In genomic region chr11:75399344-75400109, GRCh38 we compare ENCODE assay signal across 8 cellular contexts. TPM values are rescaled to one million over a fixed set of nuclear protein-coding genes. Genes with fewer than 3 reads are reported as not detected.
DNase-seq lines count a peak whose midpoint lies in the region; ATAC-seq and TF ChIP-seq lines count a peak whose summit lies in the region.

RPS3 (plus strand) TSS chr11:75399518; CDS start chr11:75399548, 30 bp downstream.

- POLR2A ChIA-PET in CD4-positive, alpha-beta memory T cell (lab: Charles Lee; ENCODE audit: partially characterized antibody) = interaction anchor here (0.6 to 6.2 kb wide), 24 partner anchors 9 to 451 kb away, joined by 3 to 39 read pairs (median 4); partner anchors contain the start of genes ARRB1, GDPD5, NEU3 and SERPINH1
- POLR2A ChIA-PET in activated CD8-positive, alpha-beta T cell treated with anti-CD3 and anti-CD28 coated beads for 36 hours (lab: Charles Lee) = interaction anchor here (0.8 to 3.5 kb wide), 25 partner anchors 9 to 411 kb away, joined by 3 to 26 read pairs (median 5); partner anchors contain the start of genes ARRB1 and NEU3

- peaks cover 31 to 55% (median 40%) of the 10 kb centered on the region in 4 donors for H3K4me1 Mint-ChIP-seq in CD4-positive, alpha-beta memory T cell
- peaks cover 43% of the 10 kb centered on the region for H3K4me1 Mint-ChIP-seq in activated CD8-positive, alpha-beta T cell treated with anti-CD3 and anti-CD28 coated beads for 36 hours (ENCODE audit: low read depth)

- peak within 1 kb of the TSS; percentile 71 to 93 for H3K4me3 ChIP-seq in CD4-positive, alpha-beta memory T cell (ENCODE audit: low read length in 2 of 2)

- no peaks in the 10 kb centered on the region for H3K9me3 Mint-ChIP-seq in CD4-positive, alpha-beta memory T cell
- H3K9me3 Mint-ChIP-seq in activated CD8-positive, alpha-beta T cell treated with anti-CD3 and anti-CD28 coated beads for 36 hours = no peaks in the 10 kb centered on the region

- peak; percentile 87 to 89 (median 88) for DNase-seq in CD4-positive, alpha-beta memory T cell
- DNase-seq in NCI-H82 treated with DMSO at 0.1 percent for 48 hours (lab: John Stamatoyannopoulos, UW; ENCODE audit: unreplicated experiment) (peak; percentile 58), lung microvascular endothelial cell (ENCODE audit: low read depth in 2 of 2) (peak; percentile 94 to 95)
- DNase-seq in activated CD8-positive, alpha-beta T cell treated with anti-CD3 and anti-CD28 coated beads for 36 hours = peak; percentile 93
- peak; percentile 81 for DNase-seq in effector CD4-positive, alpha-beta T cell
- peak; percentile 81 to 84 (median 82) for DNase-seq in stimulated activated CD4-positive, alpha-beta T cell treated with anti-CD3 and anti-CD28 coated beads, TNF-alpha, amount 100 ng/mL, for 48 hours (ENCODE audit: low read depth in 3 of 3)

- H3K36me3 ChIP-seq in CD4-positive, alpha-beta memory T cell (ENCODE audit: insufficient read depth, low read length) = peaks cover 37% of the 10 kb centered on the region

- H3K36me3 Mint-ChIP-seq in CD4-positive, alpha-beta memory T cell = peaks cover 37 to 51% of the 10 kb centered on the region in 2 donors
- peaks cover 53% of the 10 kb centered on the region for H3K36me3 Mint-ChIP-seq in activated CD8-positive, alpha-beta T cell treated with anti-CD3 and anti-CD28 coated beads for 36 hours (ENCODE audit: low read depth)

- H3K27ac ChIP-seq in CD4-positive, alpha-beta memory T cell (ENCODE audit: low read depth, low read length) = peak within 1 kb of the TSS; percentile 83

- CTCF ChIA-PET in CD4-positive, alpha-beta memory T cell (lab: Charles Lee; ENCODE audit: partially characterized antibody) = interaction anchor here (0.6 to 6.3 kb wide), 19 partner anchors 9 to 133 kb away, joined by 3 to 45 read pairs (median 6); partner anchors contain the start of gene GDPD5
- CTCF ChIA-PET in activated CD8-positive, alpha-beta T cell treated with anti-CD3 and anti-CD28 coated beads for 36 hours (lab: Charles Lee) = interaction anchor here (1.2 to 4.2 kb wide), 7 partner anchors 9 to 157 kb away, joined by 3 to 24 read pairs (median 3); no protein-coding TSS in a partner anchor

- TF ChIP-seq CTCF in activated CD8-positive, alpha-beta T cell treated with anti-CD3 and anti-CD28 coated beads for 36 hours (IDR thresholded peaks at IDR 0.05) = no peak

- ATAC-seq in GM19397 (IDR thresholded peaks at IDR 0.05; ENCODE audit: unreplicated experiment) (peak; percentile 90), HG03571 (IDR thresholded peaks at IDR 0.05; ENCODE audit: unreplicated experiment) (peak; percentile 87)
- peak; percentile 91 for ATAC-seq in activated CD8-positive, alpha-beta T cell treated with anti-CD3 and anti-CD28 coated beads for 36 hours

- intact Hi-C loops in CD4-positive, alpha-beta memory T cell (cut with micrococcal nuclease) = loop anchor here (1.0 kb wide), 4 partner anchors 11 to 450 kb away; partner anchors contain the start of genes SPCS2 and XRRA1
- intact Hi-C loops in activated CD8-positive, alpha-beta T cell treated with anti-CD3 and anti-CD28 coated beads for 36 hours (cut with micrococcal nuclease) = no loop called here

- H3K27ac Mint-ChIP-seq in CD4-positive, alpha-beta memory T cell = peak within 1 kb of the TSS; percentile 96 to 99 (median 98)
- H3K27ac Mint-ChIP-seq in activated CD8-positive, alpha-beta T cell treated with anti-CD3 and anti-CD28 coated beads for 36 hours = peak within 1 kb of the TSS; percentile 99

- peaks cover 0 to 1% of the 10 kb centered on the region in 2 donors for H3K27me3 Mint-ChIP-seq in CD4-positive, alpha-beta memory T cell
- H3K27me3 Mint-ChIP-seq in activated CD8-positive, alpha-beta T cell treated with anti-CD3 and anti-CD28 coated beads for 36 hours = no peaks in the 10 kb centered on the region

- no peaks in the 10 kb centered on the region for H3K9me3 ChIP-seq in CD4-positive, alpha-beta memory T cell (ENCODE audit: control insufficient read depth in 1 of 2, low read length in 2 of 2)

- H3K4me1 ChIP-seq in CD4-positive, alpha-beta memory T cell (ENCODE audit: insufficient read depth, low read length) = peaks cover 38% of the 10 kb centered on the region

- H3K4me3 Mint-ChIP-seq in CD4-positive, alpha-beta memory T cell = peak within 1 kb of the TSS; percentile 88 to 98 (median 96)
- H3K4me3 Mint-ChIP-seq in activated CD8-positive, alpha-beta T cell treated with anti-CD3 and anti-CD28 coated beads for 36 hours = peak within 1 kb of the TSS; percentile 100

- H3K27me3 ChIP-seq in CD4-positive, alpha-beta memory T cell (ENCODE audit: insufficient read depth, low read length) = no peaks in the 10 kb centered on the region

RNA-seq across cellular contexts. Expression of gene RPS3, which starts in this region (rescaled TPM):
- 1,000 to 10,000 TPM; 4,846 to 5,053 TPM for total RNA-seq in CD4-positive, alpha-beta memory T cell
- polyA plus RNA-seq in CD4-positive, alpha-beta memory T cell = 1,000 to 10,000 TPM; 5,445 to 5,812 TPM
- total RNA-seq in activated CD8-positive, alpha-beta T cell treated with anti-CD3 and anti-CD28 coated beads for 36 hours = 1,000 to 10,000 TPM; 4,906 to 4,954 TPM
- total RNA-seq in lung microvascular endothelial cell = 2,222 and 2,243 TPM in 2 replicates

Comparison
In these comparisons a context has a peak if more than half of its experiments do, and no peak if none do; other contexts are left out.
1. Peak in every context shown above with its lines: DNase-seq, ATAC-seq, H3K4me3 ChIP-seq and H3K27ac ChIP-seq.